ENCODE assay signal across 1 cellular context in the genomic region with DNA sequence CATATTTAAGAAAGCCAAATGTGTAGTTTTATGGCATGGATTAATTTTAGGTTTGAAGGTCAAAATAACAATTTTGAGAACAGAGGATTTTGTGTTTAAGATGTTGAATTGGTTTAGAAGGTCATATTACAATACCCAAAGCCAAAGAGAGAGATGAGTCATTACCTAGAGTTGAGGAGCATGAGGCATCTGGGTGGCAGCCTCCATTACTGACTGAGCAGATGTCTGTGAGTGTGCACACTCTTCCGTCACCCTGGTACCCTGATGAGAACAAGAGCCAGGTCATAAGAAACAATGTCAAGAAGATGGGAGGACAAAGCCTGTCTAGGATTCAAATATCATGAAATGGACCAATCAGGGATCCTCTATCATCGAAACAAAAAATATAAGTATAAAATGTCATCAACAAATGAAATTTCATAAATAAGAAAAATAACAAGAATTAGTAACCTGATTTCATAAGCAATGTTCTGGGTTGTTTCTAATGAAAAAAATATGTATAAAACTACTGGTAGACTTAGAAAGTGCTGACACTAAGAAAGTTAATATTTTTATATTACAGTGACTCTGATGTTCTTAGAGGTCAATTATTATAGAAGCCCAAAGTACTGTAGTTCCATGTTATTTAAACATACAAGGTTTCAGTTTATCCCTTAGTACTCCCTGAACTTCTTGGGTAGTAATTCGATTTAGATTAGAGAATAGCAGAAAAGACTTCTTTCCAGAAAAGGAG.
TF ChIP-seq lines count a peak whose summit lies in the region.

No MANE protein-coding gene starts in this region.

TF ChIP-seq in SK-N-SH, 30 proteins besides CTCF, POLR2A, EP300 and RAD21 (continued from another document):
- TF ChIP-seq EZH2phosphoT487 (IDR thresholded peaks at IDR 0.05; ENCODE audit: borderline replicate concordance, low read depth) = no peak
